Comparison of ENCODE assay signal across 15 cellular contexts in genomic region chr17:83086197-83086880, GRCh38. TPM values are rescaled to one million over a fixed set of nuclear protein-coding genes. Genes with fewer than 3 reads are reported as not detected.
DNase-seq lines count a peak whose midpoint lies in the region; ATAC-seq and TF ChIP-seq lines count a peak whose summit lies in the region.
"Had no signal": no experiment of that assay in that cellular context is flagged by ENCODE, and none has a peak within 500 bp of the region (broad histone marks: within the 10 kb centered on the region; RNA-seq: fewer than 3 reads in every experiment).

No MANE protein-coding gene starts in this region.

- no peak for TF ChIP-seq CTCF in H9 (conservative IDR thresholded peaks at IDR 0.05)
- no peak for TF ChIP-seq CTCF in WTC11 (IDR thresholded peaks at IDR 0.05)
- TF ChIP-seq CTCF in hepatocyte (IDR thresholded peaks at IDR 0.05; ENCODE audit: poor library complexity): no peak
- TF ChIP-seq CTCF in stomach (IDR thresholded peaks at IDR 0.05): no peak
- no peak for TF ChIP-seq CTCF in Calu3 (IDR thresholded peaks at IDR 0.05; ENCODE audit: unreplicated experiment)

- no peak for TF ChIP-seq EP300 in stomach (IDR thresholded peaks at IDR 0.05)

- POLR2A ChIA-PET in WTC11 (lab: Charles Lee): no interaction called here

- H2BK12ac ChIP-seq in H9 (ENCODE audit: insufficient read length, low read depth, low read length): no peak overlapping the region

- H3K9me3 Mint-ChIP-seq in H9: no peaks in the 10 kb centered on the region
- H3K9me3 Mint-ChIP-seq in WTC11: no peaks in the 10 kb centered on the region
- H3K9me3 Mint-ChIP-seq in Calu3 (ENCODE audit: low read depth, unreplicated experiment): no peaks in the 10 kb centered on the region
- H3K9me3 Mint-ChIP-seq: activated CD4-positive, alpha-beta memory T cell treated with anti-CD3 and anti-CD28 coated beads, Interleukin-2, amount 10 ng/mL, durations not matched to agents 7 days and 5 days; naive B cell had no signal

- no peak overlapping the region for H3K4ac ChIP-seq in H9 (ENCODE audit: low read depth, low read length)

- H3K36me3 ChIP-seq in hepatocyte (replicated peaks; ENCODE audit: insufficient read depth, low read depth) (no peaks in the 10 kb centered on the region), stomach (peaks cover 7 to 58% (median 29%) of the 10 kb centered on the region in 4 donors)

- H3K27ac ChIP-seq in H9 (ENCODE audit: insufficient read length, low read depth, low read length) (no peak overlapping the region), hepatocyte (peak overlapping the region; percentile 96), stomach (peak overlapping the region in 4 of 5 donors; percentile 15 to 69 (median 44))

- H3K36me3 Mint-ChIP-seq in H9 (ENCODE audit: insufficient read depth in 1 of 3, low read depth in 3 of 3) (peaks cover 18 to 27% (median 26%) of the 10 kb centered on the region in 3 experiments; a peak in 6 of 7 replicates), WTC11 (peaks cover 5% of the 10 kb centered on the region; the same call in 1 of the 2 replicates), Calu3 (ENCODE audit: insufficient read depth, unreplicated experiment) (peaks cover 42% of the 10 kb centered on the region)
- H3K36me3 Mint-ChIP-seq: naive B cell had no signal

- H3K79me1 ChIP-seq in H9 (ENCODE audit: insufficient read depth, low read depth, low read length, poor library complexity, severe bottlenecking): no peaks in the 10 kb centered on the region

- H3K27me3 Mint-ChIP-seq in H9 (ENCODE audit: low read depth): peaks cover 22% of the 10 kb centered on the region
- peaks cover 15% of the 10 kb centered on the region for H3K27me3 Mint-ChIP-seq in WTC11 (ENCODE audit: low read depth)
- no peaks in the 10 kb centered on the region for H3K27me3 Mint-ChIP-seq in Calu3 (ENCODE audit: unreplicated experiment)
- H3K27me3 Mint-ChIP-seq: naive B cell had no signal

- H3K18ac ChIP-seq in H9 (ENCODE audit: insufficient read length, low read depth, low read length): no peak overlapping the region

- no peak overlapping the region; a peak in 1 of 5 replicates for H3K4me3 Mint-ChIP-seq in H9
- no peak overlapping the region for H3K4me3 Mint-ChIP-seq in WTC11
- H3K4me3 Mint-ChIP-seq in Calu3 (ENCODE audit: low read depth, unreplicated experiment): no peak overlapping the region
- H3K4me3 Mint-ChIP-seq: activated CD4-positive, alpha-beta memory T cell treated with anti-CD3 and anti-CD28 coated beads, Interleukin-2, amount 10 ng/mL, durations not matched to agents 7 days and 5 days had no signal

- no peak overlapping the region for H3K56ac ChIP-seq in H9 (ENCODE audit: insufficient read length, low read depth, low read length)

- H4K8ac ChIP-seq in H9 (replicated peaks; ENCODE audit: insufficient read length, low read depth, low read length): no peak overlapping the region

- H3K9me2 ChIP-seq in hepatocyte (replicated peaks; ENCODE audit: insufficient read depth): no peaks in the 10 kb centered on the region

- peak overlapping the region in 2 of 3 experiments; percentile 53 to 57; a peak in 2 of 7 replicates for H3K27ac Mint-ChIP-seq in H9
- peak overlapping the region; percentile 91 for H3K27ac Mint-ChIP-seq in WTC11
- H3K27ac Mint-ChIP-seq in Calu3 (ENCODE audit: unreplicated experiment): no peak overlapping the region
- H3K27ac Mint-ChIP-seq: activated CD4-positive, alpha-beta memory T cell treated with anti-CD3 and anti-CD28 coated beads, Interleukin-2, amount 10 ng/mL, durations not matched to agents 7 days and 5 days had no signal

- H2BK120ac ChIP-seq in H9 (ENCODE audit: low read depth, low read length, poor library complexity, severe bottlenecking): no peak overlapping the region

- BruUV-seq in Calu3 (replicated peaks; lab: Mats Ljungman, UMichigan): no TSS peak

- H3K4me1 ChIP-seq in H9 (ENCODE audit: insufficient read depth, low read length) (peaks cover 11% of the 10 kb centered on the region; the same call in 1 of the 2 replicates), hepatocyte (ENCODE audit: insufficient read depth) (peaks cover 88% of the 10 kb centered on the region), stomach (peaks cover 74 to 96% (median 84%) of the 10 kb centered on the region in 4 donors)

- H2BK15ac ChIP-seq in H9 (ENCODE audit: low read depth, low read length): no peak overlapping the region

- H3T11ph ChIP-seq in H9 (ENCODE audit: low read length): no peak overlapping the region

- H3K27me3 ChIP-seq in H9 (ENCODE audit: insufficient read depth, low read length): peaks cover 7% of the 10 kb centered on the region; the same call in 1 of the 2 replicates
- no peaks in the 10 kb centered on the region for H3K27me3 ChIP-seq in hepatocyte
- H3K27me3 ChIP-seq in stomach: no peaks in the 10 kb centered on the region

- CTCF ChIA-PET in WTC11 (lab: Charles Lee): no interaction called here
- CTCF ChIA-PET in Calu3 (lab: Charles Lee): no interaction called here

- H3K9ac ChIP-seq in H9 (ENCODE audit: extremely low read depth, insufficient read length, low read length): no peak overlapping the region

- H3K23ac ChIP-seq in H9 (ENCODE audit: insufficient read length, low read depth, low read length): no peak overlapping the region

- no peak overlapping the region for H3K4me2 ChIP-seq in H9 (ENCODE audit: insufficient read depth, insufficient read length, low read length)
- H3K4me2 ChIP-seq in hepatocyte: peak overlapping the region; percentile 98

- no peaks in the 10 kb centered on the region for H3K23me2 ChIP-seq in H9 (ENCODE audit: insufficient read length, low read depth, low read length, poor library complexity, severe bottlenecking)

- no peak overlapping the region for H2BK20ac ChIP-seq in H9 (ENCODE audit: low read depth, low read length, poor library complexity, severe bottlenecking)

- WGBS in H9 (ENCODE audit: extremely low coverage, insufficient read length, low lambda C conversion rate): no CpG with 5 or more reads among the region's 18 CpGs
- WGBS in hepatocyte (ENCODE audit: low lambda C conversion rate, missing lambda C conversion rate): 54% methylated on average over 18 of the region's 18 CpGs
- WGBS in stomach, 5 donors: 43 to 65% (median 59%) methylated on average over 16 to 18 of the region's 18 CpGs

- H2AFZ ChIP-seq in H9 (ENCODE audit: low read length): no peak overlapping the region
- no peak overlapping the region for H2AFZ ChIP-seq in hepatocyte

- H4K5ac ChIP-seq in H9 (ENCODE audit: insufficient read length, low read depth, low read length): no peak overlapping the region

- no peak overlapping the region; the same call in 1 of the 2 replicates for H3K14ac ChIP-seq in H9 (ENCODE audit: insufficient read depth, low read length)

- no peak for ATAC-seq in WTC11
- no peak for ATAC-seq in GM19455 (IDR thresholded peaks at IDR 0.05; ENCODE audit: unreplicated experiment)

- H3K79me2 ChIP-seq in H9 (ENCODE audit: insufficient read depth, low read length): no peaks in the 10 kb centered on the region; the same call in 1 of the 2 replicates
- peaks cover 86% of the 10 kb centered on the region for H3K79me2 ChIP-seq in hepatocyte

- H3K4me1 Mint-ChIP-seq in H9 (peaks cover 30 to 46% of the 10 kb centered on the region in 2 experiments), WTC11 (peaks cover 54% of the 10 kb centered on the region), Calu3 (ENCODE audit: low read depth, unreplicated experiment) (peaks cover 46% of the 10 kb centered on the region)

- no peak overlapping the region for H2AK5ac ChIP-seq in H9 (ENCODE audit: insufficient read length, low read length)

- H3K4me3 ChIP-seq in hepatocyte (no peak overlapping the region), stomach (no peak overlapping the region)
- H3K4me3 ChIP-seq: HAP-1 had no signal

- intact Hi-C loops in stomach (cut with DNase I; ENCODE audit: low total_unique reads): no loop called here
- intact Hi-C loops in Calu3 (cut with micrococcal nuclease; ENCODE audit: unreplicated experiment): no loop called here

- no peak overlapping the region for H2BK5ac ChIP-seq in H9 (ENCODE audit: insufficient read length, low read length)

- no peak overlapping the region for H4K91ac ChIP-seq in H9 (ENCODE audit: insufficient read length, low read depth, low read length)

- H4K20me1 ChIP-seq in H9 (ENCODE audit: control insufficient read depth, insufficient read depth, insufficient read length) (no peaks in the 10 kb centered on the region), hepatocyte (ENCODE audit: insufficient read depth, poor library complexity, severe bottlenecking) (peaks cover 37% of the 10 kb centered on the region)

- H3K9me3 ChIP-seq in H9 (ENCODE audit: control insufficient read depth, low read depth, low read length) (no peaks in the 10 kb centered on the region), hepatocyte (ENCODE audit: low read depth) (no peaks in the 10 kb centered on the region), stomach (no peaks in the 10 kb centered on the region)
- H3K9me3 ChIP-seq: HAP-1 had no signal

- DNase-seq in H9 (no peak), WTC11 (ENCODE audit: low spot score) (no peak), hepatocyte (ENCODE audit: low spot score) (no peak), stomach (no peak), Calu3 (no peak), NCI-H2029 treated with DMSO at 0.1 percent for 48 hours (lab: John Stamatoyannopoulos, UW) (no peak)
- DNase-seq: activated CD4-positive, alpha-beta memory T cell treated with anti-CD3 and anti-CD28 coated beads, Interleukin-2, amount 10 ng/mL, durations not matched to agents 7 days and 5 days; activated effector memory CD4-positive, alpha-beta T cell treated with Interleukin-2 at 50 U/mL for 16 hours; naive B cell; NCI-H187 treated with DMSO at 0.1 percent for 48 hours; NCI-H524; retina; stimulated activated CD4-positive, alpha-beta T cell treated with anti-CD3 and anti-CD28 coated beads, Interleukin-2, amount 100 ng/mL, for 24 hours had no signal

- no peak for TF ChIP-seq POLR2A in stomach (IDR thresholded peaks at IDR 0.05)

TF ChIP-seq in WTC11, 78 proteins besides CTCF, POLR2A, EP300 and RAD21 (continues in another document):
- TF ChIP-seq IRF2 (CRISPR knock-in tag; IDR thresholded peaks at IDR 0.05; ENCODE audit: borderline replicate concordance, low read depth) (no peak), E2F1 (CRISPR knock-in tag; IDR thresholded peaks at IDR 0.05) (no peak), MYBL2 (CRISPR knock-in tag; IDR thresholded peaks at IDR 0.05) (no peak)

RNA-seq across cellular contexts. Expression of gene METRNL, which starts 6.9 kb away (rescaled TPM):
- 19.4 and 21.4 TPM in 2 replicates for total RNA-seq in H9 (2021)
- total RNA-seq in WTC11 (2021): 27.7 to 29.3 TPM (median 28.1 TPM) in 3 replicates
- 65.3 and 97.2 TPM in 2 replicates for total RNA-seq in hepatocyte
- 151 and 164 TPM in 2 replicates for polyA plus RNA-seq in hepatocyte
- total RNA-seq in stomach: 100 to 1,000 TPM in 2 of 5 donors, 10 to 100 TPM in 3; 25.7 to 452 (median 55.4) TPM
- polyA plus RNA-seq in stomach: 10 to 100 TPM; 29.3 to 49.1 (median 35.9) TPM
- 29.0 and 40.9 TPM in 2 replicates for total RNA-seq in Calu3 (2022)
